ENCODE assay signal across 21 cellular contexts in genomic region chr4:10336471-10336870, GRCh38.
A peak's percentile ranks its signal among the peaks of the same experiment; 100 is the strongest.
DNase-seq lines count a peak whose midpoint lies in the region; TF ChIP-seq lines count a peak whose summit lies in the region.
"Had no signal": no experiment of that assay in that cellular context is flagged by ENCODE, and none has a peak within 500 bp of the region (broad histone marks: within the 10 kb centered on the region; RNA-seq: fewer than 3 reads in every experiment).

No MANE protein-coding gene starts in this region.

- H3K4me1 ChIP-seq in vagina, result no peaks in the 10 kb centered on the region
- H3K4me1 ChIP-seq in suprapubic skin, result no peaks in the 10 kb centered on the region
- H3K4me1 ChIP-seq: A549, HAP-1, right atrium auricular region had no signal

- H3K27ac ChIP-seq in brain microvascular endothelial cell (no peak overlapping the region), vagina (no peak overlapping the region), suprapubic skin (no peak overlapping the region)
- H3K27ac ChIP-seq: A549, dorsolateral prefrontal cortex, right atrium auricular region had no signal

- H3K27me3 ChIP-seq in brain microvascular endothelial cell (replicated peaks) (no peaks in the 10 kb centered on the region), vagina (no peaks in the 10 kb centered on the region), suprapubic skin (peaks cover 5% of the 10 kb centered on the region)
- H3K27me3 ChIP-seq: right atrium auricular region had no signal

- TF ChIP-seq EP300 in suprapubic skin (IDR thresholded peaks at IDR 0.05), result no peak

- H3K36me3 ChIP-seq in brain microvascular endothelial cell (replicated peaks), result no peaks in the 10 kb centered on the region
- no peaks in the 10 kb centered on the region for H3K36me3 ChIP-seq in vagina
- H3K36me3 ChIP-seq in suprapubic skin, result no peaks in the 10 kb centered on the region
- H3K36me3 ChIP-seq: HAP-1, right atrium auricular region had no signal

- H3K9me3 ChIP-seq in vagina (no peaks in the 10 kb centered on the region), suprapubic skin (no peaks in the 10 kb centered on the region)
- H3K9me3 ChIP-seq: A549, HAP-1, right atrium auricular region had no signal

- TF ChIP-seq POLR2A in vagina (IDR thresholded peaks at IDR 0.05), result no peak
- no peak for TF ChIP-seq POLR2A in suprapubic skin (IDR thresholded peaks at IDR 0.05)

- peak; percentile 75 for DNase-seq in AG10803 (ENCODE audit: low read depth)
- peak; percentile 27 for DNase-seq in HPDE6-E6E7 (ENCODE audit: extremely low spot score)
- peak; percentile 2 for DNase-seq in brain microvascular endothelial cell
- DNase-seq in hepatic stellate cell (ENCODE audit: low spot score), result peak; percentile 8
- no peak for DNase-seq in vagina (ENCODE audit: extremely low spot score in 2 of 2)
- DNase-seq in NCI-H187 (lab: John Stamatoyannopoulos, UW), result no peak
- DNase-seq in suprapubic skin (ENCODE audit: low spot score in 2 of 2), result no peak
- DNase-seq in activated T-cell treated with anti-CD3 and anti-CD28 coated beads, Interleukin-2, amount 50 U/mL, for 1 hour, result no peak
- DNase-seq: activated naive CD4-positive, alpha-beta T cell treated with Interleukin-2 at 50 U/mL for 16 hours; activated T-cell treated with anti-CD3 and anti-CD28 coated beads, Interleukin-2, amount 50 U/mL, for 4 hours; anterior cingulate cortex; dorsolateral prefrontal cortex; mesenchymal stem cell; naive thymus-derived CD4-positive, alpha-beta T cell; NCI-H2227 treated with DMSO at 0.1 percent for 48 hours; NCI-H774; Right ventricle myocardium superior had no signal

- TF ChIP-seq CTCF in AG10803 (conservative IDR thresholded peaks at IDR 0.05; ENCODE audit: low read length), result no peak
- no peak for TF ChIP-seq CTCF in brain microvascular endothelial cell (IDR thresholded peaks at IDR 0.05; ENCODE audit: low read depth, low read length, missing control alignments)
- no peak for TF ChIP-seq CTCF in vagina (IDR thresholded peaks at IDR 0.05)
- TF ChIP-seq CTCF in suprapubic skin (IDR thresholded peaks at IDR 0.05), result no peak

- intact Hi-C loops in vagina (cut with DNase I), result no loop called here

- WGBS in suprapubic skin, result 60% methylated on average over 4 of the region's 4 CpGs

- in situ Hi-C loops in brain microvascular endothelial cell (cut with HindIII; ENCODE audit: low pct_ligation_motif_present, low sequenced_read_pairs), result no loop called here

- H3K4me3 ChIP-seq in AG10803 (ENCODE audit: low read length) (no peak overlapping the region), brain microvascular endothelial cell (ENCODE audit: low read depth, low read length) (no peak overlapping the region), vagina (no peak overlapping the region), suprapubic skin (no peak overlapping the region)
- H3K4me3 ChIP-seq: A549, dorsolateral prefrontal cortex, HAP-1, K562, right atrium auricular region had no signal

Comparison
In these comparisons a context has a peak if more than half of its experiments do, and no peak if none do; other contexts are left out.
1. DNase-seq: peak in AG10803 (single experiment), HPDE6-E6E7 (single experiment), brain microvascular endothelial cell (single experiment) and hepatic stellate cell (single experiment); none in vagina (0 of 2), NCI-H187 (0 of 2), suprapubic skin (0 of 2) and activated T-cell treated with anti-CD3 and anti-CD28 coated beads, Interleukin-2, amount 50 U/mL, for 1 hour (single experiment).